1 cellular context compared by ENCODE assay signal in the genomic region with DNA sequence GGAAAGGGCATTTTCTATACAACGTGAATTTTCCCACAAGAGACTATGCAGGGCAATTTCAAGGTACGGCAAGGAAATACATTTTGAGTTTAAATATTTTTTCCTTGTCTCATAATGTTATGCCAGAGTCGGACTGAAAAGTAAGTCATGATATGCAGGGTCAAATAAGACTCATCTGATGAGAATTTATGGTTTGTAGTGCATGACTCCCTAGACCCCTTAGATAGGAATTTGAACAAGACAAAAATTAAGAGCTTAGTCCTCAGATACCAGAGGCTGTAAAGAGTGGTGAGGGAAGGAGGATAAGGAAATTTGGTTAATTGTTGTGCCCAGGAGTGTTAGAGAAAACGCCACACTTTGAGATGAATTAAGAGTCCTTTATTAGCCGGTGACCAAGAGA.
TF ChIP-seq lines count a peak whose summit lies in the region.

No MANE protein-coding gene starts in this region.

TF ChIP-seq in GM23338, 12 proteins besides CTCF, POLR2A, EP300 and RAD21 (continued from another document):
- TF ChIP-seq, protein P1, sequence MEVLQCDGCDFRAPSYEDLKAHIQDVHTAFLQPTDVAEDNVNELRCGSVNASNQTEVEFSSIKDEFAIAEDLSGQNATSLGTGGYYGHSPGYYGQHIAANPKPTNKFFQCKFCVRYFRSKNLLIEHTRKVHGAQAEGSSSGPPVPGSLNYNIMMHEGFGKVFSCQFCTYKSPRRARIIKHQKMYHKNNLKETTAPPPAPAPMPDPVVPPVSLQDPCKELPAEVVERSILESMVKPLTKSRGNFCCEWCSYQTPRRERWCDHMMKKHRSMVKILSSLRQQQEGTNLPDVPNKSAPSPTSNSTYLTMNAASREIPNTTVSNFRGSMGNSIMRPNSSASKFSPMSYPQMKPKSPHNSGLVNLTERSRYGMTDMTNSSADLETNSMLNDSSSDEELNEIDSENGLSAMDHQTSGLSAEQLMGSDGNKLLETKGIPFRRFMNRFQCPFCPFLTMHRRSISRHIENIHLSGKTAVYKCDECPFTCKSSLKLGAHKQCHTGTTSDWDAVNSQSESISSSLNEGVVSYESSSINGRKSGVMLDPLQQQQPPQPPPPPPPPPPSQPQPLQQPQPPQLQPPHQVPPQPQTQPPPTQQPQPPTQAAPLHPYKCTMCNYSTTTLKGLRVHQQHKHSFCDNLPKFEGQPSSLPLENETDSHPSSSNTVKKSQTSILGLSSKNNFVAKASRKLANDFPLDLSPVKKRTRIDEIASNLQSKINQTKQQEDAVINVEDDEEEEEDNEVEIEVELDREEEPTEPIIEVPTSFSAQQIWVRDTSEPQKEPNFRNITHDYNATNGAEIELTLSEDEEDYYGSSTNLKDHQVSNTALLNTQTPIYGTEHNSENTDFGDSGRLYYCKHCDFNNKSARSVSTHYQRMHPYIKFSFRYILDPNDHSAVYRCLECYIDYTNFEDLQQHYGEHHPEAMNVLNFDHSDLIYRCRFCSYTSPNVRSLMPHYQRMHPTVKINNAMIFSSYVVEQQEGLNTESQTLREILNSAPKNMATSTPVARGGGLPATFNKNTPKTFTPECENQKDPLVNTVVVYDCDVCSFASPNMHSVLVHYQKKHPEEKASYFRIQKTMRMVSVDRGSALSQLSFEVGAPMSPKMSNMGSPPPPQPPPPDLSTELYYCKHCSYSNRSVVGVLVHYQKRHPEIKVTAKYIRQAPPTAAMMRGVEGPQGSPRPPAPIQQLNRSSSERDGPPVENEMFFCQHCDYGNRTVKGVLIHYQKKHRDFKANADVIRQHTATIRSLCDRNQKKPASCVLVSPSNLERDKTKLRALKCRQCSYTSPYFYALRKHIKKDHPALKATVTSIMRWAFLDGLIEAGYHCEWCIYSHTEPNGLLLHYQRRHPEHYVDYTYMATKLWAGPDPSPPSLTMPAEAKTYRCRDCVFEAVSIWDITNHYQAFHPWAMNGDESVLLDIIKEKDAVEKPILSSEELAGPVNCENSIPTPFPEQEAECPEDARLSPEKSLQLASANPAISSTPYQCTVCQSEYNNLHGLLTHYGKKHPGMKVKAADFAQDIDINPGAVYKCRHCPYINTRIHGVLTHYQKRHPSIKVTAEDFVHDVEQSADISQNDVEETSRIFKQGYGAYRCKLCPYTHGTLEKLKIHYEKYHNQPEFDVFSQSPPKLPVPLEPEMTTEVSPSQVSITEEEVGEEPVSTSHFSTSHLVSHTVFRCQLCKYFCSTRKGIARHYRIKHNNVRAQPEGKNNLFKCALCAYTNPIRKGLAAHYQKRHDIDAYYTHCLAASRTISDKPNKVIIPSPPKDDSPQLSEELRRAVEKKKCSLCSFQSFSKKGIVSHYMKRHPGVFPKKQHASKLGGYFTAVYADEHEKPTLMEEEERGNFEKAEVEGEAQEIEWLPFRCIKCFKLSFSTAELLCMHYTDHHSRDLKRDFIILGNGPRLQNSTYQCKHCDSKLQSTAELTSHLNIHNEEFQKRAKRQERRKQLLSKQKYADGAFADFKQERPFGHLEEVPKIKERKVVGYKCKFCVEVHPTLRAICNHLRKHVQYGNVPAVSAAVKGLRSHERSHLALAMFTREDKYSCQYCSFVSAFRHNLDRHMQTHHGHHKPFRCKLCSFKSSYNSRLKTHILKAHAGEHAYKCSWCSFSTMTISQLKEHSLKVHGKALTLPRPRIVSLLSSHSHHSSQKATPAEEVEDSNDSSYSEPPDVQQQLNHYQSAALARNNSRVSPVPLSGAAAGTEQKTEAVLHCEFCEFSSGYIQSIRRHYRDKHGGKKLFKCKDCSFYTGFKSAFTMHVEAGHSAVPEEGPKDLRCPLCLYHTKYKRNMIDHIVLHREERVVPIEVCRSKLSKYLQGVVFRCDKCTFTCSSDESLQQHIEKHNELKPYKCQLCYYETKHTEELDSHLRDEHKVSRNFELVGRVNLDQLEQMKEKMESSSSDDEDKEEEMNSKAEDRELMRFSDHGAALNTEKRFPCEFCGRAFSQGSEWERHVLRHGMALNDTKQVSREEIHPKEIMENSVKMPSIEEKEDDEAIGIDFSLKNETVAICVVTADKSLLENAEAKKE (CRISPR knock-in tag; IDR thresholded peaks at IDR 0.05), result no peak
- TF ChIP-seq NANOG (IDR thresholded peaks at IDR 0.05; ENCODE audit: borderline replicate concordance), result no peak
- TF ChIP-seq EZH2 (IDR thresholded peaks at IDR 0.05; ENCODE audit: low read depth, unreplicated experiment), result no peak
- TF ChIP-seq, protein P2, sequence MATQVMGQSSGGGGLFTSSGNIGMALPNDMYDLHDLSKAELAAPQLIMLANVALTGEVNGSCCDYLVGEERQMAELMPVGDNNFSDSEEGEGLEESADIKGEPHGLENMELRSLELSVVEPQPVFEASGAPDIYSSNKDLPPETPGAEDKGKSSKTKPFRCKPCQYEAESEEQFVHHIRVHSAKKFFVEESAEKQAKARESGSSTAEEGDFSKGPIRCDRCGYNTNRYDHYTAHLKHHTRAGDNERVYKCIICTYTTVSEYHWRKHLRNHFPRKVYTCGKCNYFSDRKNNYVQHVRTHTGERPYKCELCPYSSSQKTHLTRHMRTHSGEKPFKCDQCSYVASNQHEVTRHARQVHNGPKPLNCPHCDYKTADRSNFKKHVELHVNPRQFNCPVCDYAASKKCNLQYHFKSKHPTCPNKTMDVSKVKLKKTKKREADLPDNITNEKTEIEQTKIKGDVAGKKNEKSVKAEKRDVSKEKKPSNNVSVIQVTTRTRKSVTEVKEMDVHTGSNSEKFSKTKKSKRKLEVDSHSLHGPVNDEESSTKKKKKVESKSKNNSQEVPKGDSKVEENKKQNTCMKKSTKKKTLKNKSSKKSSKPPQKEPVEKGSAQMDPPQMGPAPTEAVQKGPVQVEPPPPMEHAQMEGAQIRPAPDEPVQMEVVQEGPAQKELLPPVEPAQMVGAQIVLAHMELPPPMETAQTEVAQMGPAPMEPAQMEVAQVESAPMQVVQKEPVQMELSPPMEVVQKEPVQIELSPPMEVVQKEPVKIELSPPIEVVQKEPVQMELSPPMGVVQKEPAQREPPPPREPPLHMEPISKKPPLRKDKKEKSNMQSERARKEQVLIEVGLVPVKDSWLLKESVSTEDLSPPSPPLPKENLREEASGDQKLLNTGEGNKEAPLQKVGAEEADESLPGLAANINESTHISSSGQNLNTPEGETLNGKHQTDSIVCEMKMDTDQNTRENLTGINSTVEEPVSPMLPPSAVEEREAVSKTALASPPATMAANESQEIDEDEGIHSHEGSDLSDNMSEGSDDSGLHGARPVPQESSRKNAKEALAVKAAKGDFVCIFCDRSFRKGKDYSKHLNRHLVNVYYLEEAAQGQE (IDR thresholded peaks at IDR 0.05; ENCODE audit: unreplicated experiment), result no peak
- no peak for TF ChIP-seq CREB1 (CRISPR knock-in tag; IDR thresholded peaks at IDR 0.05; ENCODE audit: low read depth)
